ENCODE assay signal across 1 cellular context in genomic region chr21:45472445-45473365, GRCh38.
TF ChIP-seq lines count a peak whose summit lies in the region.

No MANE protein-coding gene starts in this region.

TF ChIP-seq in HepG2, 621 proteins besides CTCF, POLR2A, EP300 and RAD21 (continued from another document and continues in another):
- TF ChIP-seq ZNF407 (CRISPR knock-in tag; IDR thresholded peaks at IDR 0.05; ENCODE audit: not compliant biosample characterization) (no peak), ZNF670 (CRISPR knock-in tag; IDR thresholded peaks at IDR 0.05; ENCODE audit: borderline replicate concordance) (0 out of 2 replicates have a peak, but pooled peaks have one; percentile 2), TCF7 (IDR thresholded peaks at IDR 0.05; ENCODE audit: low read depth) (no peak), ZNF17 (CRISPR knock-in tag; IDR thresholded peaks at IDR 0.05) (no peak), CAMTA2 (CRISPR knock-in tag; IDR thresholded peaks at IDR 0.05; ENCODE audit: borderline replicate concordance) (peak; percentile 55; the same call in 1 of the 2 replicates), ZSCAN21 (CRISPR knock-in tag; IDR thresholded peaks at IDR 0.05; ENCODE audit: borderline replicate concordance) (peak; percentile 65; the same call in 1 of the 2 replicates), SP5 (CRISPR knock-in tag; IDR thresholded peaks at IDR 0.05; ENCODE audit: borderline replicate concordance, low read depth) (peak; percentile 52; the same call in 1 of the 2 replicates), ZFP37 (CRISPR knock-in tag; IDR thresholded peaks at IDR 0.05; ENCODE audit: borderline replicate concordance) (no peak), AGO1 (IDR thresholded peaks at IDR 0.05; ENCODE audit: low read depth, low read length, poor library complexity, severe bottlenecking) (peak; percentile 63), TFE3 (CRISPR knock-in tag; IDR thresholded peaks at IDR 0.05) (no peak), GATAD2A (CRISPR knock-in tag; IDR thresholded peaks at IDR 0.05) (peak; percentile 83), ZSCAN31 (CRISPR knock-in tag; IDR thresholded peaks at IDR 0.05; ENCODE audit: low read depth) (no peak; the same call in 1 of the 2 replicates), THRA (CRISPR knock-in tag; IDR thresholded peaks at IDR 0.05; ENCODE audit: borderline replicate concordance) (peak; percentile 92; the same call in 1 of the 2 replicates), ZBTB38 (CRISPR knock-in tag; IDR thresholded peaks at IDR 0.05) (peak; percentile 99), ZNF788 (CRISPR knock-in tag; IDR thresholded peaks at IDR 0.05; ENCODE audit: borderline replicate concordance) (peak; percentile 66; the same call in 1 of the 2 replicates), ZNF230 (CRISPR knock-in tag; IDR thresholded peaks at IDR 0.05) (no peak), ZFY (CRISPR knock-in tag; IDR thresholded peaks at IDR 0.05) (peak; percentile 18; the same call in 1 of the 2 replicates), HBP1 (CRISPR knock-in tag; IDR thresholded peaks at IDR 0.05; ENCODE audit: low read depth) (no peak), ZNF775 (CRISPR knock-in tag; IDR thresholded peaks at IDR 0.05; ENCODE audit: borderline replicate concordance) (no peak), ISX (CRISPR knock-in tag; conservative IDR thresholded peaks at IDR 0.05) (no peak), ZNF547 (CRISPR knock-in tag; IDR thresholded peaks at IDR 0.05) (0 out of 2 replicates have a peak, but pooled peaks have one; percentile 34), NR0B2 (CRISPR knock-in tag; IDR thresholded peaks at IDR 0.05) (no peak), ARHGAP35 (CRISPR knock-in tag; IDR thresholded peaks at IDR 0.05; ENCODE audit: borderline replicate concordance) (peak; percentile 22; the same call in 1 of the 2 replicates), MED1 (CRISPR knock-in tag; IDR thresholded peaks at IDR 0.05) (peak; percentile 83)
- TF ChIP-seq, protein P1, sequence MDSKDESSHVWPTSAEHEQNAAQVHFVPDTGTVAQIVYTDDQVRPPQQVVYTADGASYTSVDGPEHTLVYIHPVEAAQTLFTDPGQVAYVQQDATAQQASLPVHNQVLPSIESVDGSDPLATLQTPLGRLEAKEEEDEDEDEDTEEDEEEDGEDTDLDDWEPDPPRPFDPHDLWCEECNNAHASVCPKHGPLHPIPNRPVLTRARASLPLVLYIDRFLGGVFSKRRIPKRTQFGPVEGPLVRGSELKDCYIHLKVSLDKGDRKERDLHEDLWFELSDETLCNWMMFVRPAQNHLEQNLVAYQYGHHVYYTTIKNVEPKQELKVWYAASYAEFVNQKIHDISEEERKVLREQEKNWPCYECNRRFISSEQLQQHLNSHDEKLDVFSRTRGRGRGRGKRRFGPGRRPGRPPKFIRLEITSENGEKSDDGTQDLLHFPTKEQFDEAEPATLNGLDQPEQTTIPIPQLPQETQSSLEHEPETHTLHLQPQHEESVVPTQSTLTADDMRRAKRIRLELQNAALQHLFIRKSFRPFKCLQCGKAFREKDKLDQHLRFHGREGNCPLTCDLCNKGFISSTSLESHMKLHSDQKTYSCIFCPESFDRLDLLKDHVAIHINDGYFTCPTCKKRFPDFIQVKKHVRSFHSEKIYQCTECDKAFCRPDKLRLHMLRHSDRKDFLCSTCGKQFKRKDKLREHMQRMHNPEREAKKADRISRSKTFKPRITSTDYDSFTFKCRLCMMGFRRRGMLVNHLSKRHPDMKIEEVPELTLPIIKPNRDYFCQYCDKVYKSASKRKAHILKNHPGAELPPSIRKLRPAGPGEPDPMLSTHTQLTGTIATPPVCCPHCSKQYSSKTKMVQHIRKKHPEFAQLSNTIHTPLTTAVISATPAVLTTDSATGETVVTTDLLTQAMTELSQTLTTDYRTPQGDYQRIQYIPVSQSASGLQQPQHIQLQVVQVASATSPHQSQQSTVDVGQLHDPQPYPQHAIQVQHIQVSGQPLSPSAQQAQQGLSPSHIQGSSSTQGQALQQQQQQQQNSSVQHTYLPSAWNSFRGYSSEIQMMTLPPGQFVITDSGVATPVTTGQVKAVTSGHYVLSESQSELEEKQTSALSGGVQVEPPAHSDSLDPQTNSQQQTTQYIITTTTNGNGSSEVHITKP (CRISPR knock-in tag; IDR thresholded peaks at IDR 0.05; ENCODE audit: low read depth): no peak
- TF ChIP-seq, protein P2, sequence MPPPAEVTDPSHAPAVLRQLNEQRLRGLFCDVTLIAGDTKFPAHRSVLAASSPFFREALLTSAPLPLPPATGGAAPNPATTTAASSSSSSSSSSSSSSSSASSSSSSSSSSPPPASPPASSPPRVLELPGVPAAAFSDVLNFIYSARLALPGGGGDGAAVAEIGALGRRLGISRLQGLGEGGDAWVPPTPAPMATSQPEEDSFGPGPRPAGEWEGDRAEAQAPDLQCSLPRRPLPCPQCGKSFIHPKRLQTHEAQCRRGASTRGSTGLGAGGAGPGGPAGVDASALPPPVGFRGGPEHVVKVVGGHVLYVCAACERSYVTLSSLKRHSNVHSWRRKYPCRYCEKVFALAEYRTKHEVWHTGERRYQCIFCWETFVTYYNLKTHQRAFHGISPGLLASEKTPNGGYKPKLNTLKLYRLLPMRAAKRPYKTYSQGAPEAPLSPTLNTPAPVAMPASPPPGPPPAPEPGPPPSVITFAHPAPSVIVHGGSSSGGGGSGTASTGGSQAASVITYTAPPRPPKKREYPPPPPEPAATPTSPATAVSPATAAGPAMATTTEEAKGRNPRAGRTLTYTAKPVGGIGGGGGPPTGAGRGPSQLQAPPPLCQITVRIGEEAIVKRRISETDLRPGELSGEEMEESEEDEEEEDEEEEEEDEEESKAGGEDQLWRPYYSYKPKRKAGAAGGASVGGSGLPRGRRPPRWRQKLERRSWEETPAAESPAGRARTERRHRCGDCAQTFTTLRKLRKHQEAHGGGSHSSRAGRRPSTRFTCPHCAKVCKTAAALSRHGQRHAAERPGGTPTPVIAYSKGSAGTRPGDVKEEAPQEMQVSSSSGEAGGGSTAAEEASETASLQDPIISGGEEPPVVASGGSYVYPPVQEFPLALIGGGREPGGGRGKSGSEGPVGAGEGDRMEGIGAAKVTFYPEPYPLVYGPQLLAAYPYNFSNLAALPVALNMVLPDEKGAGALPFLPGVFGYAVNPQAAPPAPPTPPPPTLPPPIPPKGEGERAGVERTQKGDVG (CRISPR knock-in tag; IDR thresholded peaks at IDR 0.05; ENCODE audit: borderline replicate concordance): peak; percentile 99
- TF ChIP-seq, protein P3, sequence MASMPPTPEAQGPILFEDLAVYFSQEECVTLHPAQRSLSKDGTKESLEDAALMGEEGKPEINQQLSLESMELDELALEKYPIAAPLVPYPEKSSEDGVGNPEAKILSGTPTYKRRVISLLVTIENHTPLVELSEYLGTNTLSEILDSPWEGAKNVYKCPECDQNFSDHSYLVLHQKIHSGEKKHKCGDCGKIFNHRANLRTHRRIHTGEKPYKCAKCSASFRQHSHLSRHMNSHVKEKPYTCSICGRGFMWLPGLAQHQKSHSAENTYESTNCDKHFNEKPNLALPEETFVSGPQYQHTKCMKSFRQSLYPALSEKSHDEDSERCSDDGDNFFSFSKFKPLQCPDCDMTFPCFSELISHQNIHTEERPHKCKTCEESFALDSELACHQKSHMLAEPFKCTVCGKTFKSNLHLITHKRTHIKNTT (CRISPR knock-in tag; IDR thresholded peaks at IDR 0.05): no peak
- TF ChIP-seq, protein P4, sequence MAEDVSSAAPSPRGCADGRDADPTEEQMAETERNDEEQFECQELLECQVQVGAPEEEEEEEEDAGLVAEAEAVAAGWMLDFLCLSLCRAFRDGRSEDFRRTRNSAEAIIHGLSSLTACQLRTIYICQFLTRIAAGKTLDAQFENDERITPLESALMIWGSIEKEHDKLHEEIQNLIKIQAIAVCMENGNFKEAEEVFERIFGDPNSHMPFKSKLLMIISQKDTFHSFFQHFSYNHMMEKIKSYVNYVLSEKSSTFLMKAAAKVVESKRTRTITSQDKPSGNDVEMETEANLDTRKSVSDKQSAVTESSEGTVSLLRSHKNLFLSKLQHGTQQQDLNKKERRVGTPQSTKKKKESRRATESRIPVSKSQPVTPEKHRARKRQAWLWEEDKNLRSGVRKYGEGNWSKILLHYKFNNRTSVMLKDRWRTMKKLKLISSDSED (CRISPR knock-in tag; IDR thresholded peaks at IDR 0.05): 0 out of 2 replicates have a peak, but pooled peaks have one; percentile 28
- TF ChIP-seq, protein P5, sequence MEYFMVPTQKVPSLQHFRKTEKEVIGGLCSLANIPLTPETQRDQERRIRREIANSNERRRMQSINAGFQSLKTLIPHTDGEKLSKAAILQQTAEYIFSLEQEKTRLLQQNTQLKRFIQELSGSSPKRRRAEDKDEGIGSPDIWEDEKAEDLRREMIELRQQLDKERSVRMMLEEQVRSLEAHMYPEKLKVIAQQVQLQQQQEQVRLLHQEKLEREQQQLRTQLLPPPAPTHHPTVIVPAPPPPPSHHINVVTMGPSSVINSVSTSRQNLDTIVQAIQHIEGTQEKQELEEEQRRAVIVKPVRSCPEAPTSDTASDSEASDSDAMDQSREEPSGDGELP (IDR thresholded peaks at IDR 0.05; ENCODE audit: borderline replicate concordance, low read depth): peak; percentile 84
